1 cellular context compared by ENCODE assay signal in the genomic region with DNA sequence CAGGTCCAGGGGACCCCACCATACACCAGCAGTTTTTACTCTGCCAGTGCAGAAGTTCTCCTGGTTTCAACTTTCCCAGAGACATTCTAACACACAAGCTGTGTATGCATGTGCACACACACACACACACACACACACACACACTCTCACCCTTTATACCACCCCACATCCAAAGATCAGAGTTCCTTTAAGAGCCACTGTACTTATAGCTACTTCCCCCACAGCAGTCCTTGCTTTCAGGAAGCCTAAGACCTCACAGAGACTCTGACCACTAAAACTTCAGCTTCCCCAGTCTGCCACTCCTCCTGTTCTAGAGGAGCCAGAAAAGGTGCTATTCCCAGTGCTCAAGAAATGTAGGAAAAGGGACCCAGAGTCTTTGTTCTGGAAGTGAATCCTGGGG.
TF ChIP-seq lines count a peak whose summit lies in the region.

No MANE protein-coding gene starts in this region.

TF ChIP-seq in K562, 482 proteins besides CTCF, POLR2A, EP300 and RAD21 (continued from another document):
- TF ChIP-seq, protein P1, sequence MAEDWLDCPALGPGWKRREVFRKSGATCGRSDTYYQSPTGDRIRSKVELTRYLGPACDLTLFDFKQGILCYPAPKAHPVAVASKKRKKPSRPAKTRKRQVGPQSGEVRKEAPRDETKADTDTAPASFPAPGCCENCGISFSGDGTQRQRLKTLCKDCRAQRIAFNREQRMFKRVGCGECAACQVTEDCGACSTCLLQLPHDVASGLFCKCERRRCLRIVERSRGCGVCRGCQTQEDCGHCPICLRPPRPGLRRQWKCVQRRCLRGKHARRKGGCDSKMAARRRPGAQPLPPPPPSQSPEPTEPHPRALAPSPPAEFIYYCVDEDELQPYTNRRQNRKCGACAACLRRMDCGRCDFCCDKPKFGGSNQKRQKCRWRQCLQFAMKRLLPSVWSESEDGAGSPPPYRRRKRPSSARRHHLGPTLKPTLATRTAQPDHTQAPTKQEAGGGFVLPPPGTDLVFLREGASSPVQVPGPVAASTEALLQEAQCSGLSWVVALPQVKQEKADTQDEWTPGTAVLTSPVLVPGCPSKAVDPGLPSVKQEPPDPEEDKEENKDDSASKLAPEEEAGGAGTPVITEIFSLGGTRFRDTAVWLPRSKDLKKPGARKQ (CRISPR knock-in tag; IDR thresholded peaks at IDR 0.05) = no peak
- no peak for TF ChIP-seq SIRT6 (IDR thresholded peaks at IDR 0.05; ENCODE audit: low read depth, low read length)
- no peak for TF ChIP-seq PURB (CRISPR knock-in tag; IDR thresholded peaks at IDR 0.05; ENCODE audit: low read depth)
- TF ChIP-seq KLF6 (CRISPR knock-in tag; IDR thresholded peaks at IDR 0.05; ENCODE audit: borderline replicate concordance) = no peak
